ENCODE assay signal across 1 cellular context in the genomic region with DNA sequence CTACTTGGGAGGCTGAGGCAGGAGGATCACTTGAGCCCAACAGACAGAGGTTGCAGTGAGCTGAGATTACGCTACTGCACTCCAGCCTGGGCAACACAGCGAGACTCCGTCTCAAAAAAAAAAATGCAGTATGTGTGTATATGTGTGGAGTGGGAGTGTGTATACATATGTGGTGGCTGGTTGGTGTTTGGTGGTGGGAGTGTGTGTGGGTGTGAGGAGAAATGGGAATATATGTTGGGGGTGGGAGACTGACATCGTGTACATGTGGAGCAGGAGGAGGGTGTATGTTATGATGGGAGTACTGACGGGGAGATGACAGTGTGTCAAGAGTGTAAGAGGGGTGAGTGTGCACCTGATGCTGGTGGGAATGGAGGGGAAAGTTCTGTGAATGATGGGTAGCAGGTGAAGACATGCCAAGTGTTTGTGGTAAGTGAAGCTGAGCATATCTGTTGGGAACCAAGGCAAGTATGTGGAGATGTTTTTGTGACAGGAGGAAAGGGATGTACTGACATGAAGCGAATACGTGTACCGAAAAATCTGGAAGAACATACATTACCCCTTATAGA.
TF ChIP-seq lines count a peak whose summit lies in the region.

No MANE protein-coding gene starts in this region.

TF ChIP-seq in HEK293, 187 proteins besides CTCF, POLR2A, EP300 and RAD21 (continued from another document):
- TF ChIP-seq SCRT2 (tag by site-specific recombination; IDR thresholded peaks at IDR 0.05) (0 out of 2 replicates have a peak, but pooled peaks have one; percentile 17), ZNF426 (tag by site-specific recombination; IDR thresholded peaks at IDR 0.05) (no peak), ZNF350 (tag by site-specific recombination; IDR thresholded peaks at IDR 0.05) (no peak), ZNF223 (tag by site-specific recombination; IDR thresholded peaks at IDR 0.05) (no peak), ZIC2 (tag by site-specific recombination; IDR thresholded peaks at IDR 0.05) (no peak), EGR2 (tag by site-specific recombination; IDR thresholded peaks at IDR 0.05; ENCODE audit: low read depth) (peak; percentile 99), ZNF121 (tag by site-specific recombination; IDR thresholded peaks at IDR 0.05) (peak; percentile 80; the same call in 1 of the 2 replicates), ZNF221 (tag by site-specific recombination; IDR thresholded peaks at IDR 0.05; ENCODE audit: borderline replicate concordance) (no peak), ZFHX2 (tag by site-specific recombination; conservative IDR thresholded peaks at IDR 0.05) (peak; percentile 100), ZNF169 (tag by site-specific recombination; IDR thresholded peaks at IDR 0.05) (no peak)
- TF ChIP-seq, protein P1, sequence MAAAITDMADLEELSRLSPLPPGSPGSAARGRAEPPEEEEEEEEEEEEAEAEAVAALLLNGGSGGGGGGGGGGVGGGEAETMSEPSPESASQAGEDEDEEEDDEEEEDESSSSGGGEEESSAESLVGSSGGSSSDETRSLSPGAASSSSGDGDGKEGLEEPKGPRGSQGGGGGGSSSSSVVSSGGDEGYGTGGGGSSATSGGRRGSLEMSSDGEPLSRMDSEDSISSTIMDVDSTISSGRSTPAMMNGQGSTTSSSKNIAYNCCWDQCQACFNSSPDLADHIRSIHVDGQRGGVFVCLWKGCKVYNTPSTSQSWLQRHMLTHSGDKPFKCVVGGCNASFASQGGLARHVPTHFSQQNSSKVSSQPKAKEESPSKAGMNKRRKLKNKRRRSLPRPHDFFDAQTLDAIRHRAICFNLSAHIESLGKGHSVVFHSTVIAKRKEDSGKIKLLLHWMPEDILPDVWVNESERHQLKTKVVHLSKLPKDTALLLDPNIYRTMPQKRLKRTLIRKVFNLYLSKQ (tag by site-specific recombination; IDR thresholded peaks at IDR 0.05; ENCODE audit: borderline replicate concordance), result no peak
- TF ChIP-seq, protein P2, sequence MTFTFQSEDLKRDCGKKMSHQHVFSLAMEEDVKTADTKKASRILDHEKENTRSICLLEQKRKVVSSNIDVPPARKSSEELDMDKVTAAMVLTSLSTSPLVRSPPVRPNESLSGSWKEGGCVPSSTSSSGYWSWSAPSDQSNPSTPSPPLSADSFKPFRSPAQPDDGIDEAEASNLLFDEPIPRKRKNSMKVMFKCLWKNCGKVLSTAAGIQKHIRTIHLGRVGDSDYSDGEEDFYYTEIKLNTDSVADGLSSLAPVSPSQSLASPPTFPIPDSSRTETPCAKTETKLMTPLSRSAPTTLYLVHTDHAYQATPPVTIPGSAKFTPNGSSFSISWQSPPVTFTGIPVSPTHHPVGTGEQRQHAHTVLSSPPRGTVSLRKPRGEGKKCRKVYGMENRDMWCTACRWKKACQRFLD (tag by site-specific recombination; IDR thresholded peaks at IDR 0.05), result no peak
- TF ChIP-seq, protein P3, sequence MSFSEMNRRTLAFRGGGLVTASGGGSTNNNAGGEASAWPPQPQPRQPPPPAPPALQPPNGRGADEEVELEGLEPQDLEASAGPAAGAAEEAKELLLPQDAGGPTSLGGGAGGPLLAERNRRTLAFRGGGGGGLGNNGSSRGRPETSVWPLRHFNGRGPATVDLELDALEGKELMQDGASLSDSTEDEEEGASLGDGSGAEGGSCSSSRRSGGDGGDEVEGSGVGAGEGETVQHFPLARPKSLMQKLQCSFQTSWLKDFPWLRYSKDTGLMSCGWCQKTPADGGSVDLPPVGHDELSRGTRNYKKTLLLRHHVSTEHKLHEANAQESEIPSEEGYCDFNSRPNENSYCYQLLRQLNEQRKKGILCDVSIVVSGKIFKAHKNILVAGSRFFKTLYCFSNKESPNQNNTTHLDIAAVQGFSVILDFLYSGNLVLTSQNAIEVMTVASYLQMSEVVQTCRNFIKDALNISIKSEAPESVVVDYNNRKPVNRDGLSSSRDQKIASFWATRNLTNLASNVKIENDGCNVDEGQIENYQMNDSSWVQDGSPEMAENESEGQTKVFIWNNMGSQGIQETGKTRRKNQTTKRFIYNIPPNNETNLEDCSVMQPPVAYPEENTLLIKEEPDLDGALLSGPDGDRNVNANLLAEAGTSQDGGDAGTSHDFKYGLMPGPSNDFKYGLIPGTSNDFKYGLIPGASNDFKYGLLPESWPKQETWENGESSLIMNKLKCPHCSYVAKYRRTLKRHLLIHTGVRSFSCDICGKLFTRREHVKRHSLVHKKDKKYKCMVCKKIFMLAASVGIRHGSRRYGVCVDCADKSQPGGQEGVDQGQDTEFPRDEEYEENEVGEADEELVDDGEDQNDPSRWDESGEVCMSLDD (tag by site-specific recombination; IDR thresholded peaks at IDR 0.05), result no peak
